Comparison of ENCODE assay signal across 14 cellular contexts in the genomic region with DNA sequence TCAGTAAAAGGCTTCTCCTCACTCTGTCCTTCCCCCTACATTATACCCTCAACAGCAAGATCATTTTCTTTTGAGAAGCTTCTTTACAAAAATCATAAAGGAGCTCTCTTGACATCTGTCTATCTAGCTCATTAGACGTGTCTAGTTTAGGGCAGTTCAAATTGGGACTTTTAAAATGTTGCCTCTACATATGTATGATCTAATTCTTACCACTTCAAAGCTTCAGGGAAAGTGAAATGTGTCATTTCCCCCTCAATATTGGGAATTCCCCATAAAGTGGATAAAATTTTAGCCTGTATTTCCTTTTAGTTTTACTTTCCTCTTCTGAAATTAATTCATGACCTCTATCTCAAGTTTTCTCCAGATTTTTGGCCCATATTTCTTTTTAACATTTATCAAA.
DNase-seq lines count a peak whose midpoint lies in the region; ATAC-seq and TF ChIP-seq lines count a peak whose summit lies in the region.
"Had no signal": no experiment of that assay in that cellular context is flagged by ENCODE, and none has a peak within 500 bp of the region (broad histone marks: within the 10 kb centered on the region; RNA-seq: fewer than 3 reads in every experiment).

No MANE protein-coding gene starts in this region.

- H3K27me3 ChIP-seq in left lung = no peaks in the 10 kb centered on the region
- H3K27me3 ChIP-seq in transverse colon = no peaks in the 10 kb centered on the region
- H3K27me3 ChIP-seq: breast epithelium had no signal

- intact Hi-C loops in left lung (cut with DNase I) (no loop called here), transverse colon (cut with DNase I; ENCODE audit: low total_unique reads) (no loop called here)

- H3K36me3 ChIP-seq in left lung (no peaks in the 10 kb centered on the region), transverse colon (no peaks in the 10 kb centered on the region)
- H3K36me3 ChIP-seq: breast epithelium had no signal

- in situ Hi-C loops in transverse colon (cut with MboI; ENCODE audit: low pct_ligation_motif_present in 1 of 4, low pct_unique_long_range_greater_than_20kb in 1 of 4, low sequenced_read_pairs in 3 of 4) = no loop called here

- H3K4me3 ChIP-seq in left lung (no peak overlapping the region), transverse colon (no peak overlapping the region)
- H3K4me3 ChIP-seq: breast epithelium had no signal

- WGBS in transverse colon (ENCODE audit: low coverage in 1 of 2), 2 donors = 44% methylated on average over 1 of the region's 1 CpG

- no peak for TF ChIP-seq EP300 in transverse colon (IDR thresholded peaks at IDR 0.05; ENCODE audit: low read depth)

- ATAC-seq in GM18873 (IDR thresholded peaks at IDR 0.05; ENCODE audit: low FRiP score, unreplicated experiment) = peak; percentile 82
- peak; percentile 80 for ATAC-seq in GM21619 (IDR thresholded peaks at IDR 0.05; ENCODE audit: unreplicated experiment)
- ATAC-seq in HG03280 (IDR thresholded peaks at IDR 0.05; ENCODE audit: unreplicated experiment) = peak; percentile 70
- ATAC-seq in left lung = peak; percentile 33

- H3K27ac Mint-ChIP-seq in type B pancreatic cell = no peak overlapping the region
- H3K27ac Mint-ChIP-seq: activated CD4-positive, alpha-beta T cell treated with anti-CD3 and anti-CD28 coated beads, Interleukin-2, amount 10 ng/mL, durations not matched to agents 7 days and 5 days; HFFc6 had no signal

- H3K9me3 ChIP-seq in left lung (no peaks in the 10 kb centered on the region), transverse colon (no peaks in the 10 kb centered on the region)
- H3K9me3 ChIP-seq: breast epithelium had no signal

- H3K4me1 ChIP-seq in left lung (peaks cover 4 to 34% of the 10 kb centered on the region in 2 donors), transverse colon (peaks cover 0 to 27% (median 11%) of the 10 kb centered on the region in 4 donors)
- H3K4me1 ChIP-seq: breast epithelium had no signal

- H3K4me3 Mint-ChIP-seq in type B pancreatic cell = no peak overlapping the region
- H3K4me3 Mint-ChIP-seq: activated CD4-positive, alpha-beta T cell treated with anti-CD3 and anti-CD28 coated beads, Interleukin-2, amount 10 ng/mL, durations not matched to agents 7 days and 5 days; HFFc6 had no signal

- peak overlapping the region in 1 of 2 donors; percentile 9 for H3K27ac ChIP-seq in left lung
- peak overlapping the region in 2 of 4 donors; percentile 55 to 71 for H3K27ac ChIP-seq in transverse colon
- H3K27ac ChIP-seq: breast epithelium had no signal

- DNase-seq in left lung (no peak), transverse colon (no peak), type B pancreatic cell (ENCODE audit: extremely low spot score, unreplicated experiment) (no peak), NCI-H1048 (lab: John Stamatoyannopoulos, UW) (no peak), medulla oblongata (ENCODE audit: extremely low spot score) (no peak)
- DNase-seq: activated CD4-positive, alpha-beta T cell treated with anti-CD3 and anti-CD28 coated beads, Interleukin-2, amount 10 ng/mL, durations not matched to agents 7 days and 5 days; head of caudate nucleus; HFFc6; NCI-H1105 treated with DMSO at 0.1 percent for 48 hours; Right ventricle myocardium superior had no signal

- TF ChIP-seq POLR2A in transverse colon (IDR thresholded peaks at IDR 0.05) = no peak

- H3K4me1 Mint-ChIP-seq in type B pancreatic cell (ENCODE audit: unreplicated experiment) = no peaks in the 10 kb centered on the region

- no peaks in the 10 kb centered on the region for H3K36me3 Mint-ChIP-seq in type B pancreatic cell

- no peak for TF ChIP-seq CTCF in left lung (IDR thresholded peaks at IDR 0.05)
- TF ChIP-seq CTCF in transverse colon (IDR thresholded peaks at IDR 0.05) = no peak
- no peak for TF ChIP-seq CTCF in type B pancreatic cell (conservative IDR thresholded peaks at IDR 0.05)

- no peaks in the 10 kb centered on the region for H3K27me3 Mint-ChIP-seq in type B pancreatic cell

- H3K9me3 Mint-ChIP-seq in type B pancreatic cell = no peaks in the 10 kb centered on the region
- H3K9me3 Mint-ChIP-seq: activated CD4-positive, alpha-beta T cell treated with anti-CD3 and anti-CD28 coated beads, Interleukin-2, amount 10 ng/mL, durations not matched to agents 7 days and 5 days; HFFc6 had no signal
